ENCODE assay signal across 9 cellular contexts in genomic region chr11:12288212-12288933, GRCh38.
DNase-seq lines count a peak whose midpoint lies in the region; ATAC-seq and TF ChIP-seq lines count a peak whose summit lies in the region.
"Had no signal": no experiment of that assay in that cellular context is flagged by ENCODE, and none has a peak within 500 bp of the region (broad histone marks: within the 10 kb centered on the region; RNA-seq: fewer than 3 reads in every experiment).

No MANE protein-coding gene starts in this region.

- H3K27me3 ChIP-seq in body of pancreas, result no peaks in the 10 kb centered on the region
- H3K27me3 ChIP-seq: neutrophil had no signal

- H3K4me3 ChIP-seq in body of pancreas, result no peak overlapping the region
- no peak overlapping the region for H3K4me3 ChIP-seq in skeletal muscle cell (ENCODE audit: low read depth, low read length)

- ATAC-seq in body of pancreas, result peak; percentile 74
- ATAC-seq in GM21381 (IDR thresholded peaks at IDR 0.05; ENCODE audit: unreplicated experiment), result no peak

- no peak for TF ChIP-seq POLR2A in body of pancreas (IDR thresholded peaks at IDR 0.05)

- peak; percentile 68 to 79 (median 74) for TF ChIP-seq CTCF in body of pancreas (IDR thresholded peaks at IDR 0.05)

- H3K4me1 ChIP-seq in body of pancreas, result no peaks in the 10 kb centered on the region

- WGBS in body of pancreas, 2 donors, result 23 to 40% methylated on average over 8 to 12 of the region's 12 CpGs

- H3K27ac ChIP-seq in body of pancreas, result no peak overlapping the region
- H3K27ac ChIP-seq: neutrophil had no signal

- DNase-seq in NCI-H1417 (lab: John Stamatoyannopoulos, UW), result peak; percentile 83 to 97 (median 92)
- DNase-seq in NCI-H1417 treated with DMSO at 0.1 percent for 48 hours (lab: John Stamatoyannopoulos, UW), result no peak
- DNase-seq in NCI-H1105 treated with DMSO at 0.1 percent for 48 hours (lab: John Stamatoyannopoulos, UW), result peak; percentile 95
- DNase-seq in SKM-1 treated with dmso at 0.1 percent for 144 hours (lab: John Stamatoyannopoulos, UW; ENCODE audit: unreplicated experiment), result peak; percentile 23
- DNase-seq in body of pancreas, result peak; percentile 70 to 80 (median 77)
- DNase-seq in hypothalamus (lab: John Stamatoyannopoulos, UW), result peak in 48 of 51 donors; percentile 16 to 84 (median 58)
- peak; percentile 86 for DNase-seq in skeletal muscle cell (ENCODE audit: low read depth)

- no peaks in the 10 kb centered on the region for H3K36me3 ChIP-seq in body of pancreas (replicated peaks in 1 of 2; ENCODE audit: insufficient read depth in 1 of 2, low read depth in 2 of 2)
- H3K36me3 ChIP-seq: neutrophil had no signal

- no peaks in the 10 kb centered on the region for H3K9me3 ChIP-seq in body of pancreas
- H3K9me3 ChIP-seq: neutrophil had no signal

- intact Hi-C loops in body of pancreas (cut with DNase I), result no loop called here
